Comparison of ENCODE assay signal across 10 cellular contexts in genomic region chr2:231679906-231680283, GRCh38. TPM values are rescaled to one million over a fixed set of nuclear protein-coding genes. Genes with fewer than 3 reads are reported as not detected.
DNase-seq lines count a peak whose midpoint lies in the region; ATAC-seq and TF ChIP-seq lines count a peak whose summit lies in the region.
"Had no signal": no experiment of that assay in that cellular context is flagged by ENCODE, and none has a peak within 500 bp of the region (broad histone marks: within the 10 kb centered on the region; RNA-seq: fewer than 3 reads in every experiment).

No MANE protein-coding gene starts in this region.

- H3K36me3 ChIP-seq in WERI-Rb-1, result no peaks in the 10 kb centered on the region
- no peaks in the 10 kb centered on the region for H3K36me3 ChIP-seq in iPS-20b (ENCODE audit: insufficient read depth, low read depth, low read length)
- H3K36me3 ChIP-seq in suprapubic skin, result no peaks in the 10 kb centered on the region

- H3K4me3 Mint-ChIP-seq in T-helper 2 cell treated with Interferon-gamma antibody and Interleukin-4, amounts not matched to agents 5 μg/mL and 100 μg/mL, for 36 hours, result peak overlapping the region; percentile 36
- H3K4me3 Mint-ChIP-seq: T-helper 1 cell treated with Interleukin-12 subunit alpha and Interleukin-12 subunit beta and Interleukin-4 antibody, amounts not matched to agents 30 μg/mL and 1 μg/mL, for 36 hours had no signal

- peaks cover 12% of the 10 kb centered on the region for H3K27me3 Mint-ChIP-seq in T-helper 2 cell treated with Interferon-gamma antibody and Interleukin-4, amounts not matched to agents 5 μg/mL and 100 μg/mL, for 36 hours (ENCODE audit: low read depth)

- H3K27ac ChIP-seq in WERI-Rb-1 (peak overlapping the region; percentile 99), iPS-20b (ENCODE audit: low read length) (peak overlapping the region; percentile 100), suprapubic skin (peak overlapping the region; percentile 81)

- no peak for TF ChIP-seq EP300 in suprapubic skin (IDR thresholded peaks at IDR 0.05)

- no peak for TF ChIP-seq CTCF in WERI-Rb-1 (IDR thresholded peaks at IDR 0.05; ENCODE audit: low read depth, low read length)
- no peak for TF ChIP-seq CTCF in suprapubic skin (IDR thresholded peaks at IDR 0.05)

- peaks cover 8% of the 10 kb centered on the region; the same call in 1 of the 2 replicates for H3K4me1 ChIP-seq in iPS-20b (ENCODE audit: insufficient read depth, low read length)
- peaks cover 36% of the 10 kb centered on the region for H3K4me1 ChIP-seq in suprapubic skin

- H3K9me3 Mint-ChIP-seq in T-helper 2 cell treated with Interferon-gamma antibody and Interleukin-4, amounts not matched to agents 5 μg/mL and 100 μg/mL, for 36 hours, result no peaks in the 10 kb centered on the region
- H3K9me3 Mint-ChIP-seq: T-helper 1 cell treated with Interleukin-12 subunit alpha and Interleukin-12 subunit beta and Interleukin-4 antibody, amounts not matched to agents 30 μg/mL and 1 μg/mL, for 36 hours had no signal

- no peaks in the 10 kb centered on the region for H3K36me3 Mint-ChIP-seq in T-helper 2 cell treated with Interferon-gamma antibody and Interleukin-4, amounts not matched to agents 5 μg/mL and 100 μg/mL, for 36 hours (ENCODE audit: low read depth)

- H3K4me3 ChIP-seq in WERI-Rb-1 (ENCODE audit: low read depth, low read length), result peak overlapping the region; percentile 51
- H3K4me3 ChIP-seq in iPS-20b (ENCODE audit: low read length), result peak overlapping the region; percentile 75
- peak overlapping the region; percentile 53 for H3K4me3 ChIP-seq in suprapubic skin

- no peaks in the 10 kb centered on the region for H3K9me3 ChIP-seq in WERI-Rb-1 (ENCODE audit: severe bottlenecking)
- no peaks in the 10 kb centered on the region for H3K9me3 ChIP-seq in iPS-20b (ENCODE audit: insufficient read depth, low read depth, low read length)
- no peaks in the 10 kb centered on the region for H3K9me3 ChIP-seq in suprapubic skin

- no peak overlapping the region for H3K27ac Mint-ChIP-seq in T-helper 2 cell treated with Interferon-gamma antibody and Interleukin-4, amounts not matched to agents 5 μg/mL and 100 μg/mL, for 36 hours
- H3K27ac Mint-ChIP-seq: T-helper 1 cell treated with Interleukin-12 subunit alpha and Interleukin-12 subunit beta and Interleukin-4 antibody, amounts not matched to agents 30 μg/mL and 1 μg/mL, for 36 hours had no signal

- 54% methylated on average over 11 of the region's 11 CpGs for WGBS in suprapubic skin

- no peak for TF ChIP-seq POLR2A in suprapubic skin (IDR thresholded peaks at IDR 0.05)

- H3K27me3 ChIP-seq in WERI-Rb-1 (ENCODE audit: insufficient read depth, low read depth, severe bottlenecking) (no peaks in the 10 kb centered on the region), iPS-20b (ENCODE audit: insufficient read depth, low read length) (no peaks in the 10 kb centered on the region), suprapubic skin (no peaks in the 10 kb centered on the region)

- ATAC-seq in GM18868 (IDR thresholded peaks at IDR 0.05; ENCODE audit: unreplicated experiment), result no peak

- DNase-seq in T-helper 2 cell treated with Interferon-gamma antibody and Interleukin-4, amounts not matched to agents 5 μg/mL and 100 μg/mL, for 36 hours (ENCODE audit: low spot score), result no peak
- DNase-seq in T-helper 2 cell (no peak), WERI-Rb-1 (peak; percentile 85), suprapubic skin (ENCODE audit: low spot score in 2 of 2) (no peak), NCI-H524 treated with DMSO at 0.1 percent for 48 hours (lab: John Stamatoyannopoulos, UW) (no peak), NCI-H446 (lab: John Stamatoyannopoulos, UW) (no peak)
- DNase-seq: foreskin fibroblast had no signal

- peaks cover 20% of the 10 kb centered on the region for H3K4me1 Mint-ChIP-seq in T-helper 2 cell treated with Interferon-gamma antibody and Interleukin-4, amounts not matched to agents 5 μg/mL and 100 μg/mL, for 36 hours (ENCODE audit: low read depth)

- H3K9ac ChIP-seq in iPS-20b (ENCODE audit: low read depth, low read length), result peak overlapping the region; percentile 99; the same call in 1 of the 2 replicates

RNA-seq across cellular contexts. Expression of gene PTMA, which starts 28.4 kb away (rescaled TPM):
- 1,000 to 10,000 TPM in 3 of 4 donors, 100 to 1,000 TPM in 1; 781 to 1,090 (median 1,063) TPM for total RNA-seq in suprapubic skin
